Comparison of ENCODE assay signal across 1 cellular context in the genomic region with DNA sequence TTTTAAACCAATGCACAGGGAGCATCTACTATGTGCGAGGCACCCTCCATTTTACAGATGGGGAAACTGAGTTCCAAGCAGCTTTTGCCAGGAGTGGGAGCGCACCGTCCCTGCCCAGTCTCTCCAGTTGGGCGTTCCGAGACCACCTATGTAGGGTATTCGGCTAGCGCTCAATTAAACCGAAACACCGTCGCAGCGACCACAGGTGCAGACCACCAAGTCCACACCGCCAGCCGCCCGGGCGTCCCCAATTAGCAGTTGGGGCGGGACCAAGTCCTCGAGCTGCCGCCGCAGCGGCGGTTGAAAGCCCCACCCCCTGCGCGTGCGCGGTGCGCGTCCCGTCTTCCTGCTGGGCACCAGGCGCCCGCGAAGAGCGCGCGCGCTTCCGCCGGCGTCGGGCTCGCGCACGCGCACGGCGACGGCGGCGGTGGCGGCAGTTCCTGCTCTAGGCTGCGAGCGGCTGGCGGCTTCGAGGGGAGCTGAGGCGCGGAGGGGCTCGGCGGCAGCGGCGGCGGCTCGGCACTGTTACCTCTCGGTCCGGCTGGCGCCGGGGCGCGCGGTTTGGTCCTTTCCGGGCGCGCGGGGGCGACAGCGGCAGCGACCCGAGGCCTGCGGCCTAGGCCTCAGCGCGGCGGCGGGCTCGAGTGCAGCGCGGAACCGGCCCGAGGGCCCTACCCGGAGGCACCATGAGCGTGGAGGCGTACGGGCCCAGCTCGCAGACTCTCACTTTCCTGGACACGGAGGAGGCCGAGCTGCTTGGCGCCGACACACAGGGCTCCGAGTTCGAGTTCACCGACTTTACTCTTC.
TF ChIP-seq lines count a peak whose summit lies in the region.

A gene (plus strand): TSS at position 436 of the 807 bp plus-strand sequence. CDS start 251 bp downstream, at position 687.

TF ChIP-seq in HepG2, 621 proteins besides CTCF, POLR2A, EP300 and RAD21 (continued from another document and continues in another):
- TF ChIP-seq, protein P1, sequence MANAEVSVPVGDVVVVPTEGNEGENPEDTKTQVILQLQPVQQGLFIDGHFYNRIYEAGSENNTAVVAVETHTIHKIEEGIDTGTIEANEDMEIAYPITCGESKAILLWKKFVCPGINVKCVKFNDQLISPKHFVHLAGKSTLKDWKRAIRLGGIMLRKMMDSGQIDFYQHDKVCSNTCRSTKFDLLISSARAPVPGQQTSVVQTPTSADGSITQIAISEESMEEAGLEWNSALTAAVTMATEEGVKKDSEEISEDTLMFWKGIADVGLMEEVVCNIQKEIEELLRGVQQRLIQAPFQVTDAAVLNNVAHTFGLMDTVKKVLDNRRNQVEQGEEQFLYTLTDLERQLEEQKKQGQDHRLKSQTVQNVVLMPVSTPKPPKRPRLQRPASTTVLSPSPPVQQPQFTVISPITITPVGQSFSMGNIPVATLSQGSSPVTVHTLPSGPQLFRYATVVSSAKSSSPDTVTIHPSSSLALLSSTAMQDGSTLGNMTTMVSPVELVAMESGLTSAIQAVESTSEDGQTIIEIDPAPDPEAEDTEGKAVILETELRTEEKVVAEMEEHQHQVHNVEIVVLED (CRISPR knock-in tag; IDR thresholded peaks at IDR 0.05; ENCODE audit: borderline replicate concordance): peak; percentile 83
- peak; percentile 42 for TF ChIP-seq ZNF883 (CRISPR knock-in tag; IDR thresholded peaks at IDR 0.05; ENCODE audit: not compliant biosample characterization)
- TF ChIP-seq ZNF577 (CRISPR knock-in tag; IDR thresholded peaks at IDR 0.05; ENCODE audit: borderline replicate concordance, low read depth): no peak
- TF ChIP-seq MAFK (conservative IDR thresholded peaks at IDR 0.05 in 1 of 2, IDR thresholded peaks at IDR 0.05 in 1 of 2; ENCODE audit: low read length in 2 of 2): no peak
- TF ChIP-seq KLF16 (CRISPR knock-in tag; IDR thresholded peaks at IDR 0.05): 0 out of 4 replicates have a peak, but pooled peaks of 1 of the 2 experiments have one; percentile 23
- peak; percentile 88 for TF ChIP-seq ZMYM3 (CRISPR knock-in tag; IDR thresholded peaks at IDR 0.05)
- no peak for TF ChIP-seq ZNF296 (CRISPR knock-in tag; conservative IDR thresholded peaks at IDR 0.05)
- TF ChIP-seq ZNF543 (CRISPR knock-in tag; IDR thresholded peaks at IDR 0.05): no peak
- TF ChIP-seq GATAD1 (CRISPR knock-in tag; IDR thresholded peaks at IDR 0.05): no peak
- TF ChIP-seq, protein P2, sequence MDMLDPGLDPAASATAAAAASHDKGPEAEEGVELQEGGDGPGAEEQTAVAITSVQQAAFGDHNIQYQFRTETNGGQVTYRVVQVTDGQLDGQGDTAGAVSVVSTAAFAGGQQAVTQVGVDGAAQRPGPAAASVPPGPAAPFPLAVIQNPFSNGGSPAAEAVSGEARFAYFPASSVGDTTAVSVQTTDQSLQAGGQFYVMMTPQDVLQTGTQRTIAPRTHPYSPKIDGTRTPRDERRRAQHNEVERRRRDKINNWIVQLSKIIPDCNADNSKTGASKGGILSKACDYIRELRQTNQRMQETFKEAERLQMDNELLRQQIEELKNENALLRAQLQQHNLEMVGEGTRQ (IDR thresholded peaks at IDR 0.05; ENCODE audit: low read depth, low read length): no peak
- TF ChIP-seq, protein P2 (CRISPR knock-in tag; IDR thresholded peaks at IDR 0.05; ENCODE audit: borderline replicate concordance): no peak
- TF ChIP-seq ZNF343 (CRISPR knock-in tag; IDR thresholded peaks at IDR 0.05): no peak; the same call in 1 of the 2 replicates
- TF ChIP-seq GPN1 (CRISPR knock-in tag; IDR thresholded peaks at IDR 0.05; ENCODE audit: borderline replicate concordance): peak; percentile 17; the same call in 1 of the 2 replicates
- TF ChIP-seq, protein P3, sequence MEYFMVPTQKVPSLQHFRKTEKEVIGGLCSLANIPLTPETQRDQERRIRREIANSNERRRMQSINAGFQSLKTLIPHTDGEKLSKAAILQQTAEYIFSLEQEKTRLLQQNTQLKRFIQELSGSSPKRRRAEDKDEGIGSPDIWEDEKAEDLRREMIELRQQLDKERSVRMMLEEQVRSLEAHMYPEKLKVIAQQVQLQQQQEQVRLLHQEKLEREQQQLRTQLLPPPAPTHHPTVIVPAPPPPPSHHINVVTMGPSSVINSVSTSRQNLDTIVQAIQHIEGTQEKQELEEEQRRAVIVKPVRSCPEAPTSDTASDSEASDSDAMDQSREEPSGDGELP (IDR thresholded peaks at IDR 0.05; ENCODE audit: borderline replicate concordance, low read depth): no peak; the same call in 1 of the 2 replicates
- TF ChIP-seq HHEX (CRISPR knock-in tag; IDR thresholded peaks at IDR 0.05): no peak
- TF ChIP-seq ZNF431 (CRISPR knock-in tag; IDR thresholded peaks at IDR 0.05; ENCODE audit: borderline replicate concordance, low read depth): 0 out of 2 replicates have a peak, but pooled peaks have one; percentile 80
- no peak for TF ChIP-seq ZSCAN29 (CRISPR knock-in tag; conservative IDR thresholded peaks at IDR 0.05)
- TF ChIP-seq ZNF598 (CRISPR knock-in tag; IDR thresholded peaks at IDR 0.05; ENCODE audit: borderline replicate concordance): peak; percentile 58; the same call in 1 of the 2 replicates
- no peak for TF ChIP-seq EZH2 (conservative IDR thresholded peaks at IDR 0.05; ENCODE audit: low read depth, low read length)
- no peak for TF ChIP-seq BHLHE40 (IDR thresholded peaks at IDR 0.05; ENCODE audit: low read length)
- no peak for TF ChIP-seq ZFP36L1 (CRISPR knock-in tag; IDR thresholded peaks at IDR 0.05)
- TF ChIP-seq NFKB2 (CRISPR knock-in tag; IDR thresholded peaks at IDR 0.05; ENCODE audit: borderline replicate concordance): 0 out of 2 replicates have a peak, but pooled peaks have one; percentile 28
- TF ChIP-seq NR2F1 (CRISPR knock-in tag; IDR thresholded peaks at IDR 0.05): no peak
- TF ChIP-seq, protein P4, sequence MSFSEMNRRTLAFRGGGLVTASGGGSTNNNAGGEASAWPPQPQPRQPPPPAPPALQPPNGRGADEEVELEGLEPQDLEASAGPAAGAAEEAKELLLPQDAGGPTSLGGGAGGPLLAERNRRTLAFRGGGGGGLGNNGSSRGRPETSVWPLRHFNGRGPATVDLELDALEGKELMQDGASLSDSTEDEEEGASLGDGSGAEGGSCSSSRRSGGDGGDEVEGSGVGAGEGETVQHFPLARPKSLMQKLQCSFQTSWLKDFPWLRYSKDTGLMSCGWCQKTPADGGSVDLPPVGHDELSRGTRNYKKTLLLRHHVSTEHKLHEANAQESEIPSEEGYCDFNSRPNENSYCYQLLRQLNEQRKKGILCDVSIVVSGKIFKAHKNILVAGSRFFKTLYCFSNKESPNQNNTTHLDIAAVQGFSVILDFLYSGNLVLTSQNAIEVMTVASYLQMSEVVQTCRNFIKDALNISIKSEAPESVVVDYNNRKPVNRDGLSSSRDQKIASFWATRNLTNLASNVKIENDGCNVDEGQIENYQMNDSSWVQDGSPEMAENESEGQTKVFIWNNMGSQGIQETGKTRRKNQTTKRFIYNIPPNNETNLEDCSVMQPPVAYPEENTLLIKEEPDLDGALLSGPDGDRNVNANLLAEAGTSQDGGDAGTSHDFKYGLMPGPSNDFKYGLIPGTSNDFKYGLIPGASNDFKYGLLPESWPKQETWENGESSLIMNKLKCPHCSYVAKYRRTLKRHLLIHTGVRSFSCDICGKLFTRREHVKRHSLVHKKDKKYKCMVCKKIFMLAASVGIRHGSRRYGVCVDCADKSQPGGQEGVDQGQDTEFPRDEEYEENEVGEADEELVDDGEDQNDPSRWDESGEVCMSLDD (CRISPR knock-in tag; IDR thresholded peaks at IDR 0.05; ENCODE audit: borderline replicate concordance): peak; percentile 36; the same call in 1 of the 2 replicates
- TF ChIP-seq ZSCAN25 (CRISPR knock-in tag; IDR thresholded peaks at IDR 0.05): peak; percentile 69; the same call in 1 of the 2 replicates
- no peak for TF ChIP-seq HNF4A (CRISPR knock-in tag; IDR thresholded peaks at IDR 0.05)
- 0 out of 2 replicates have a peak, but pooled peaks have one; percentile 20 for TF ChIP-seq ZNF446 (CRISPR knock-in tag; IDR thresholded peaks at IDR 0.05)
- TF ChIP-seq GTF2F1 (IDR thresholded peaks at IDR 0.05; ENCODE audit: low read length): no peak
- no peak for TF ChIP-seq EHMT2 (IDR thresholded peaks at IDR 0.05; ENCODE audit: borderline replicate concordance, low read depth, low read length)
- TF ChIP-seq SMARCC2 (IDR thresholded peaks at IDR 0.05): no peak
- TF ChIP-seq, protein P5, sequence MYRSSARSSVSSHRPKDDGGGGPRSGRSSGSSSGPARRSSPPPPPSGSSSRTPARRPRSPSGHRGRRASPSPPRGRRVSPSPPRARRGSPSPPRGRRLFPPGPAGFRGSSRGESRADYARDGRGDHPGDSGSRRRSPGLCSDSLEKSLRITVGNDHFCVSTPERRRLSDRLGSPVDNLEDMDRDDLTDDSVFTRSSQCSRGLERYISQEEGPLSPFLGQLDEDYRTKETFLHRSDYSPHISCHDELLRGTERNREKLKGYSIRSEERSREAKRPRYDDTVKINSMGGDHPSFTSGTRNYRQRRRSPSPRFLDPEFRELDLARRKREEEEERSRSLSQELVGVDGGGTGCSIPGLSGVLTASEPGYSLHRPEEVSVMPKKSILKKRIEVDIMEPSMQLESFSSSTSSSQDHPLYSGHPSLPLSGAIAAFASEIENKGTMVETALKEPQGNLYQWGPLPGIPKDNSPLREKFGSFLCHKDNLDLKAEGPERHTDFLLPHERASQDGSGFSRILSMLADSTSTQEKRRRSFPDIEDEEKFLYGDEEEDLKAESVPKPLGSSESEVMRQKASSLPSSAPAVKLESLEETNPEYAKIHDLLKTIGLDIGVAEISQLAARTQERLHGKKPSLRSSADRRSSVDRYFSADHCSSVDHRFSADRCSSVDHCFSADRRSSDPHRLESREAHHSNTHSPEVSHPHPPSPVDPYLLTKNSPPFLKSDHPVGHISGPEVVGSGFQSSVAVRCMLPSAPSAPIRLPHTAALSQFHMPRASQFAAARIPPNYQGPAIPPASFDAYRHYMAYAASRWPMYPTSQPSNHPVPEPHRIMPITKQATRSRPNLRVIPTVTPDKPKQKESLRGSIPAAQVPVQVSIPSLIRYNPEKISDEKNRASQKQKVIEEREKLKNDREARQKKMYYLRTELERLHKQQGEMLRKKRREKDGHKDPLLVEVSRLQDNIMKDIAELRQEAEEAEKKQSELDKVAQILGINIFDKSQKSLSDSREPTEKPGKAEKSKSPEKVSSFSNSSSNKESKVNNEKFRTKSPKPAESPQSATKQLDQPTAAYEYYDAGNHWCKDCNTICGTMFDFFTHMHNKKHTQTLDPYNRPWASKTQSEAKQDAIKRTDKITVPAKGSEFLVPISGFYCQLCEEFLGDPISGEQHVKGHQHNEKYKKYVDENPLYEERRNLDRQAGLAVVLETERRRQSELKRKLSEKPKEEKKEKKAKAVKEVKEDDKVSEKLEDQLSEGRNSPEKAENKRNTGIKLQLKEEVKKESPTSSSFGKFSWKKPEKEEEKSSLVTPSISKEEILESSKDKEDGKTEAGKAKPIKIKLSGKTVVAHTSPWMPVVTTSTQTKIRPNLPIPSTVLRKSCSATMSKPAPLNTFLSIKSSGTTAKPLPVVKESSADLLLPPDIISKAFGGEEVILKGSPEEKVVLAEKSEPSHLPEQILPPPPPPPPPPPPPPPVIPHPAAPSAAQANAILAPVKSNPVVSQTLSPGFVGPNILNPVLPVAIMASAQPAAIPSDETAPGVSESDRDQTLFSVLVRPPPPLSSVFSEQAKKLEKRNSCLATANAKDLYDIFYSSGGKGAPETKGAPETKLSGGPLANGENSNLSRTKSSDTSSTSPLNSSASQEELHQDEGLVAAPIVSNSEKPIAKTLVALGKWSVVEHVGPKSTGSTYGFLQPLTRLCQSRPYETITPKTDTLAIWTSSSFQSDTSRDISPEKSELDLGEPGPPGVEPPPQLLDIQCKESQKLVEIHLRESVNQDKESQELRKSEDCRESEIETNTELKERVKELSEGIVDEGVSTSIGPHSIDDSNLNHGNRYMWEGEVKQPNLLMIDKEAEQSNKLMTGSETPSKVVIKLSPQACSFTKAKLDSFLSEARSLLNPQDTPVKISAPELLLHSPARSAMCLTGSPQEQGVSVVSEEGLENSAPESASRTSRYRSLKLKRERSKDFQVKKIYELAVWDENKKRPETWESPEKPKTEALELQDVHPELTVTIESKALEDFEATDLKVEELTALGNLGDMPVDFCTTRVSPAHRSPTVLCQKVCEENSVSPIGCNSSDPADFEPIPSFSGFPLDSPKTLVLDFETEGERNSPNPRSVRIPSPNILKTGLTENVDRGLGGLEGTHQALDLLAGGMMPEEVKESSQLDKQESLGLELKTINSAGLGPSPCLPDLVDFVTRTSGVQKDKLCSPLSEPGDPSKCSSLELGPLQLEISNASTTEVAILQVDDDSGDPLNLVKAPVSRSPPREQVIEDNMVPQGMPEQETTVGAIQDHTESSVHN (CRISPR knock-in tag; IDR thresholded peaks at IDR 0.05): peak; percentile 21; the same call in 1 of the 2 replicates
- no peak for TF ChIP-seq NFIB (CRISPR knock-in tag; IDR thresholded peaks at IDR 0.05; ENCODE audit: borderline replicate concordance)
- TF ChIP-seq HNRNPK (IDR thresholded peaks at IDR 0.05; ENCODE audit: low read depth, low read length, poor library complexity, severe bottlenecking): no peak
- peak; percentile 99 for TF ChIP-seq ZFX (CRISPR knock-in tag; IDR thresholded peaks at IDR 0.05; ENCODE audit: low read depth)
- no peak for TF ChIP-seq FOXJ3 (CRISPR knock-in tag; IDR thresholded peaks at IDR 0.05; ENCODE audit: borderline replicate concordance)
- peak; percentile 78; the same call in 1 of the 2 replicates for TF ChIP-seq CENPT (CRISPR knock-in tag; IDR thresholded peaks at IDR 0.05; ENCODE audit: low read depth)
